Comparison of ENCODE assay signal across 28 cellular contexts in genomic region chr3:167854846-167855245, GRCh38.
"Had no signal": no experiment of that assay in that cellular context is flagged by ENCODE, and none has a peak within 500 bp of the region (broad histone marks: within the 10 kb centered on the region; RNA-seq: fewer than 3 reads in every experiment).

No MANE protein-coding gene starts in this region.

- DNase-seq: activated CD4-positive, alpha-beta T cell treated with anti-CD3 and anti-CD28 coated beads, Interleukin-2, amount 10 ng/mL, durations not matched to agents 24 days and 14 days; activated CD4-positive, alpha-beta T cell treated with anti-CD3 and anti-CD28 coated beads, Interleukin-2, amount 50 U/mL, for 4 hours; activated CD8-positive, alpha-beta T cell treated with anti-CD3 and anti-CD28 coated beads for 36 hours; activated gamma-delta T cell; activated naive CD4-positive, alpha-beta T cell treated with Interleukin-2 at 50 U/mL for 16 hours; activated naive CD8-positive, alpha-beta T cell treated with anti-CD3 and anti-CD28 coated beads, Interleukin-2, amount 10 ng/mL, durations not matched to agents 7 days and 5 days; activated T-cell treated with anti-CD3 and anti-CD28 coated beads, Interleukin-2, amount 50 U/mL, for 1 hour; activated T-cell treated with anti-CD3 and anti-CD28 coated beads, Interleukin-2, amount 50 U/mL, for 72 hours; adrenal gland; Kasumi-1; KG1; NCI-H1048; NCI-H1436 treated with DMSO at 0.1 percent for 48 hours; NCI-H1694 treated with DMSO at 0.1 percent for 48 hours; NCI-H2029; NCI-H345; NCI-H524 treated with DMSO at 0.1 percent for 48 hours; Peyer's patch; RPMI8226; SHP77 treated with DMSO at 0.1 percent for 48 hours; SK-N-SH had no signal

- H3K9me3 Mint-ChIP-seq: activated CD4-positive, alpha-beta T cell treated with anti-CD3 and anti-CD28 coated beads, Interleukin-2, amount 10 ng/mL, durations not matched to agents 24 days and 14 days; activated CD8-positive, alpha-beta T cell treated with anti-CD3 and anti-CD28 coated beads for 36 hours; activated naive CD4-positive, alpha-beta T cell treated with anti-CD3 and anti-CD28 coated beads, Interleukin-2, amount 50 U/mL, for 24 hours; activated T-cell treated with anti-CD3 and anti-CD28 coated beads, Interleukin-2, amount 50 U/mL, for 72 hours; activated T-helper 2 cell treated with anti-CD3 and anti-CD28 coated beads, Interferon-gamma antibody, Interleukin-2, Interleukin-4, amounts not matched to agents 10 μg/mL and 5 μg/mL and 100 μg/mL, durations not matched to agents 14 hours and 24 hours and 36 hours; brain; T-helper 1 cell treated with Interleukin-12 subunit alpha and Interleukin-12 subunit beta and Interleukin-4 antibody, amounts not matched to agents 30 μg/mL and 1 μg/mL, for 36 hours; T-helper 2 cell treated with Interferon-gamma antibody and Interleukin-4, amounts not matched to agents 5 μg/mL and 100 μg/mL, for 36 hours had no signal

- H3K27me3 ChIP-seq: adrenal gland, Peyer's patch, SJSA1 had no signal

- H3K36me3 ChIP-seq: adrenal gland, Peyer's patch, SJSA1 had no signal

- H3K27me3 Mint-ChIP-seq: activated CD8-positive, alpha-beta T cell treated with anti-CD3 and anti-CD28 coated beads for 36 hours; activated naive CD4-positive, alpha-beta T cell treated with anti-CD3 and anti-CD28 coated beads, Interleukin-2, amount 50 U/mL, for 24 hours had no signal

- H3K36me3 Mint-ChIP-seq: activated naive CD4-positive, alpha-beta T cell treated with anti-CD3 and anti-CD28 coated beads, Interleukin-2, amount 50 U/mL, for 24 hours; activated naive CD8-positive, alpha-beta T cell treated with anti-CD3 and anti-CD28 coated beads, Interleukin-2, amount 10 ng/mL, durations not matched to agents 7 days and 5 days; brain had no signal

- H3K4me3 Mint-ChIP-seq: activated CD4-positive, alpha-beta T cell treated with anti-CD3 and anti-CD28 coated beads, Interleukin-2, amount 10 ng/mL, durations not matched to agents 24 days and 14 days; activated CD8-positive, alpha-beta T cell treated with anti-CD3 and anti-CD28 coated beads for 36 hours; activated naive CD4-positive, alpha-beta T cell treated with anti-CD3 and anti-CD28 coated beads, Interleukin-2, amount 50 U/mL, for 24 hours; activated naive CD8-positive, alpha-beta T cell treated with anti-CD3 and anti-CD28 coated beads, Interleukin-2, amount 10 ng/mL, durations not matched to agents 7 days and 5 days; activated T-cell treated with anti-CD3 and anti-CD28 coated beads, Interleukin-2, amount 50 U/mL, for 72 hours; brain; T-helper 1 cell treated with Interleukin-12 subunit alpha and Interleukin-12 subunit beta and Interleukin-4 antibody, amounts not matched to agents 30 μg/mL and 1 μg/mL, for 36 hours; T-helper 2 cell treated with Interferon-gamma antibody and Interleukin-4, amounts not matched to agents 5 μg/mL and 100 μg/mL, for 36 hours had no signal

- ATAC-seq: activated CD8-positive, alpha-beta T cell treated with anti-CD3 and anti-CD28 coated beads for 36 hours; activated T-cell treated with anti-CD3 and anti-CD28 coated beads, Interleukin-2, amount 50 U/mL, for 72 hours; PC-3 had no signal

- H3K27ac ChIP-seq: adrenal gland, Peyer's patch, SJSA1 had no signal

- H3K4me1 Mint-ChIP-seq: activated CD4-positive, alpha-beta T cell treated with anti-CD3 and anti-CD28 coated beads, Interleukin-2, amount 10 ng/mL, durations not matched to agents 24 days and 14 days; activated naive CD4-positive, alpha-beta T cell treated with anti-CD3 and anti-CD28 coated beads, Interleukin-2, amount 50 U/mL, for 24 hours; activated naive CD8-positive, alpha-beta T cell treated with anti-CD3 and anti-CD28 coated beads, Interleukin-2, amount 10 ng/mL, durations not matched to agents 7 days and 5 days; brain had no signal

- H3K4me2 ChIP-seq: SK-N-SH had no signal

- H3K4me1 ChIP-seq: adrenal gland, Peyer's patch, SJSA1 had no signal

- H3K27ac Mint-ChIP-seq: activated CD4-positive, alpha-beta T cell treated with anti-CD3 and anti-CD28 coated beads, Interleukin-2, amount 10 ng/mL, durations not matched to agents 24 days and 14 days; activated CD8-positive, alpha-beta T cell treated with anti-CD3 and anti-CD28 coated beads for 36 hours; activated naive CD4-positive, alpha-beta T cell treated with anti-CD3 and anti-CD28 coated beads, Interleukin-2, amount 50 U/mL, for 24 hours; activated naive CD8-positive, alpha-beta T cell treated with anti-CD3 and anti-CD28 coated beads, Interleukin-2, amount 10 ng/mL, durations not matched to agents 7 days and 5 days; activated T-cell treated with anti-CD3 and anti-CD28 coated beads, Interleukin-2, amount 50 U/mL, for 72 hours; activated T-helper 2 cell treated with anti-CD3 and anti-CD28 coated beads, Interferon-gamma antibody, Interleukin-2, Interleukin-4, amounts not matched to agents 10 μg/mL and 5 μg/mL and 100 μg/mL, durations not matched to agents 14 hours and 24 hours and 36 hours; T-helper 1 cell treated with Interleukin-12 subunit alpha and Interleukin-12 subunit beta and Interleukin-4 antibody, amounts not matched to agents 30 μg/mL and 1 μg/mL, for 36 hours; T-helper 2 cell treated with Interferon-gamma antibody and Interleukin-4, amounts not matched to agents 5 μg/mL and 100 μg/mL, for 36 hours had no signal

- H3K9me3 ChIP-seq: adrenal gland, Peyer's patch, SJSA1, SK-N-SH had no signal

- H3K4me3 ChIP-seq: adrenal gland, Peyer's patch, SJSA1 had no signal

- H3K9me2 ChIP-seq: SK-N-SH had no signal
